In the genomic region with DNA sequence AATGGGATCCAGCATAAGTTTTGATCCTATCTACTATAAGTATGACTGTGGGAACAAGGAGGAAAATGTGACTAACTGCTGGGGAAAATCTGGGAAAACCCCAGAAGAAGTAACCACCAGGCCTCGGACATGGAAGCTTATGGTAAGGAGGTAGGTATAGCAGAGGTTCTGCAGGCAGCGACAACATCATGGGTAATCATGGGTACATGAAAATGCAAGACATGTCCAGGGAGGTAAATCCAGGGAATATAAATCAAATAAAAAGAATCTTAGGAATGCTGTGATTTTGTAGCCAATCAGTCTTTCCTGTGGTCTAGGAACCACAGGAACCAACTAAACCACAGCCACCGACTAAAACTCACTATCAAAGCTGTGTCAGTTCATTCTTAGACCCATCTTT, we compare ENCODE assay signal across 24 cellular contexts.
"Had no signal": no experiment of that assay in that cellular context is flagged by ENCODE, and none has a peak within 500 bp of the region (broad histone marks: within the 10 kb centered on the region; RNA-seq: fewer than 3 reads in every experiment).

No MANE protein-coding gene starts in this region.

- H3K4me3 ChIP-seq: adrenal gland, breast epithelium, SJSA1 had no signal

- H3K4me1 Mint-ChIP-seq: activated CD4-positive, alpha-beta T cell treated with anti-CD3 and anti-CD28 coated beads, Interleukin-2, amount 10 ng/mL, durations not matched to agents 24 days and 14 days; activated naive CD4-positive, alpha-beta T cell treated with anti-CD3 and anti-CD28 coated beads, Interleukin-2, amount 50 U/mL, for 24 hours had no signal

- H3K4me1 ChIP-seq: adrenal gland, breast epithelium, SJSA1 had no signal

- ATAC-seq: activated CD8-positive, alpha-beta T cell treated with anti-CD3 and anti-CD28 coated beads for 36 hours; Panc1 had no signal

- H3K27me3 Mint-ChIP-seq: activated CD4-positive, alpha-beta T cell treated with anti-CD3 and anti-CD28 coated beads, Interleukin-2, amount 10 ng/mL, durations not matched to agents 24 days and 14 days; activated CD8-positive, alpha-beta T cell treated with anti-CD3 and anti-CD28 coated beads for 36 hours had no signal

- H3K4me2 ChIP-seq: KMS-11, SK-N-SH had no signal

- H3K27me3 ChIP-seq: adrenal gland, breast epithelium, SJSA1 had no signal

- H3K36me3 Mint-ChIP-seq: activated naive CD4-positive, alpha-beta T cell treated with anti-CD3 and anti-CD28 coated beads, Interleukin-2, amount 50 U/mL, for 24 hours had no signal

- H3K9me3 Mint-ChIP-seq: activated CD4-positive, alpha-beta T cell treated with anti-CD3 and anti-CD28 coated beads, Interleukin-2, amount 10 ng/mL, durations not matched to agents 24 days and 14 days; activated CD8-positive, alpha-beta T cell treated with anti-CD3 and anti-CD28 coated beads for 36 hours; activated naive CD4-positive, alpha-beta T cell treated with anti-CD3 and anti-CD28 coated beads, Interleukin-2, amount 50 U/mL, for 24 hours; activated T-cell treated with anti-CD3 and anti-CD28 coated beads, Interleukin-2, amount 50 U/mL, for 24 hours; activated T-helper 2 cell treated with anti-CD3 and anti-CD28 coated beads, Interferon-gamma antibody, Interleukin-2, Interleukin-4, amounts not matched to agents 10 μg/mL and 5 μg/mL and 100 μg/mL, durations not matched to agents 14 hours and 24 hours and 36 hours; T-helper 1 cell treated with Interleukin-12 subunit alpha and Interleukin-12 subunit beta and Interleukin-4 antibody, amounts not matched to agents 30 μg/mL and 1 μg/mL, for 36 hours; T-helper 2 cell treated with Interferon-gamma antibody and Interleukin-4, amounts not matched to agents 5 μg/mL and 100 μg/mL, for 36 hours had no signal

- H3K27ac Mint-ChIP-seq: activated CD4-positive, alpha-beta T cell treated with anti-CD3 and anti-CD28 coated beads, Interleukin-2, amount 10 ng/mL, durations not matched to agents 24 days and 14 days; activated CD8-positive, alpha-beta T cell treated with anti-CD3 and anti-CD28 coated beads for 36 hours; activated naive CD4-positive, alpha-beta T cell treated with anti-CD3 and anti-CD28 coated beads, Interleukin-2, amount 50 U/mL, for 24 hours; activated T-cell treated with anti-CD3 and anti-CD28 coated beads, Interleukin-2, amount 50 U/mL, for 24 hours; activated T-helper 2 cell treated with anti-CD3 and anti-CD28 coated beads, Interferon-gamma antibody, Interleukin-2, Interleukin-4, amounts not matched to agents 10 μg/mL and 5 μg/mL and 100 μg/mL, durations not matched to agents 14 hours and 24 hours and 36 hours; T-helper 1 cell treated with Interleukin-12 subunit alpha and Interleukin-12 subunit beta and Interleukin-4 antibody, amounts not matched to agents 30 μg/mL and 1 μg/mL, for 36 hours; T-helper 2 cell treated with Interferon-gamma antibody and Interleukin-4, amounts not matched to agents 5 μg/mL and 100 μg/mL, for 36 hours had no signal

- H3K27ac ChIP-seq: adrenal gland, breast epithelium, KMS-11, SJSA1 had no signal

- H3K9ac ChIP-seq: KMS-11, SK-N-SH had no signal

- H3K36me3 ChIP-seq: adrenal gland, breast epithelium, SJSA1 had no signal

- DNase-seq: activated CD4-positive, alpha-beta T cell treated with anti-CD3 and anti-CD28 coated beads, Interleukin-2, amount 10 ng/mL, durations not matched to agents 24 days and 14 days; activated CD4-positive, alpha-beta T cell treated with anti-CD3 and anti-CD28 coated beads, Interleukin-2, amount 50 U/mL, for 4 hours; activated CD8-positive, alpha-beta T cell treated with anti-CD3 and anti-CD28 coated beads for 36 hours; activated gamma-delta T cell; activated naive CD4-positive, alpha-beta T cell treated with Interleukin-2 at 50 U/mL for 16 hours; activated T-cell treated with anti-CD3 and anti-CD28 coated beads, Interleukin-2, amount 50 U/mL, for 24 hours; adrenal gland; anterior cingulate cortex; NCI-H1105; NCI-H1417 treated with DMSO at 0.1 percent for 48 hours; NCI-H187 treated with DMSO at 0.1 percent for 48 hours; NCI-H2081 treated with DMSO at 0.1 percent for 48 hours; NCI-H345; NCI-H524 treated with DMSO at 0.1 percent for 48 hours; SHP77 treated with DMSO at 0.1 percent for 48 hours; SK-N-SH had no signal

- H3K9me3 ChIP-seq: adrenal gland, breast epithelium, SJSA1, SK-N-SH had no signal

- H3K4me3 Mint-ChIP-seq: activated CD4-positive, alpha-beta T cell treated with anti-CD3 and anti-CD28 coated beads, Interleukin-2, amount 10 ng/mL, durations not matched to agents 24 days and 14 days; activated CD8-positive, alpha-beta T cell treated with anti-CD3 and anti-CD28 coated beads for 36 hours; activated naive CD4-positive, alpha-beta T cell treated with anti-CD3 and anti-CD28 coated beads, Interleukin-2, amount 50 U/mL, for 24 hours; activated T-cell treated with anti-CD3 and anti-CD28 coated beads, Interleukin-2, amount 50 U/mL, for 24 hours; T-helper 1 cell treated with Interleukin-12 subunit alpha and Interleukin-12 subunit beta and Interleukin-4 antibody, amounts not matched to agents 30 μg/mL and 1 μg/mL, for 36 hours; T-helper 2 cell treated with Interferon-gamma antibody and Interleukin-4, amounts not matched to agents 5 μg/mL and 100 μg/mL, for 36 hours had no signal
